18 cellular contexts compared by ENCODE assay signal in genomic region chr1:4331371-4332163, GRCh38.
A peak's percentile ranks its signal among the peaks of the same experiment; 100 is the strongest.
DNase-seq lines count a peak whose midpoint lies in the region; ATAC-seq, FAIRE-seq and TF ChIP-seq lines count a peak whose summit lies in the region.
"Had no signal": no experiment of that assay in that cellular context is flagged by ENCODE, and none has a peak within 500 bp of the region (broad histone marks: within the 10 kb centered on the region; RNA-seq: fewer than 3 reads in every experiment).

No MANE protein-coding gene starts in this region.

- CTCF ChIA-PET in HEK293T (lab: Yijun Ruan, JAX): no interaction called here

- H3K4me2 ChIP-seq in BLaER1 treated with 17β-estradiol and CSF1 and Interleukin-3, amounts not matched to agents 10 nM and 100 nM: peak overlapping the region in 6 of 11 experiments; percentile 18 to 47 (median 29); a peak in 9 of 22 replicates

- H3K27me3 Mint-ChIP-seq in activated T-cell treated with anti-CD3 and anti-CD28 coated beads, Interleukin-2, amount 50 U/mL, for 4 hours (ENCODE audit: low read depth): peaks cover 9% of the 10 kb centered on the region

- no peaks in the 10 kb centered on the region for H3K4me1 Mint-ChIP-seq in activated T-cell treated with anti-CD3 and anti-CD28 coated beads, Interleukin-2, amount 50 U/mL, for 4 hours (ENCODE audit: low read depth)
- H3K4me1 Mint-ChIP-seq: B cell had no signal

- no peaks in the 10 kb centered on the region for H4K20me1 ChIP-seq in BLaER1 treated with 17β-estradiol and CSF1 and Interleukin-3, amounts not matched to agents 10 nM and 100 nM

- POLR2A ChIA-PET in HEK293T (lab: Yijun Ruan, JAX): no interaction called here

- WGBS in right cardiac atrium: 91% methylated on average over 33 of the region's 33 CpGs

- no peak overlapping the region for H3K4me3 ChIP-seq in BLaER1 treated with 17β-estradiol and CSF1 and Interleukin-3, amounts not matched to agents 10 nM and 100 nM
- H3K4me3 ChIP-seq in bronchial epithelial cell (ENCODE audit: low read depth, low read length) (no peak overlapping the region), right cardiac atrium (ENCODE audit: low read length) (no peak overlapping the region)
- H3K4me3 ChIP-seq: HAP-1 had no signal

- H3K4me1 ChIP-seq in BLaER1 treated with 17β-estradiol and CSF1 and Interleukin-3, amounts not matched to agents 10 nM and 100 nM: peaks cover 8 to 34% (median 22%) of the 10 kb centered on the region in 10 experiments; a peak in 19 of 20 replicates
- H3K4me1 ChIP-seq in right cardiac atrium (ENCODE audit: control insufficient read depth, insufficient read depth, low read length): no peaks in the 10 kb centered on the region
- H3K4me1 ChIP-seq: Caco-2, HAP-1 had no signal

- DNase-seq in HEK293T (ENCODE audit: extremely low spot score) (no peak), bronchial epithelial cell (ENCODE audit: low read depth) (no peak), urothelium cell line (ENCODE audit: low spot score) (no peak), right cardiac atrium (no peak)
- DNase-seq in activated T-cell treated with anti-CD3 and anti-CD28 coated beads, Interleukin-2, amount 50 U/mL, for 4 hours: no peak
- DNase-seq: Caco-2; CD4-positive, alpha-beta T cell; DMS153; DMS79 treated with DMSO at 0.1 percent for 48 hours; GF-D8; GOT3; HFFc6 had no signal

- H3K4me3 Mint-ChIP-seq in activated T-cell treated with anti-CD3 and anti-CD28 coated beads, Interleukin-2, amount 50 U/mL, for 4 hours: no peak overlapping the region
- H3K4me3 Mint-ChIP-seq: B cell; CD4-positive, alpha-beta T cell; HFFc6 had no signal

- no peaks in the 10 kb centered on the region for H3K36me3 Mint-ChIP-seq in activated T-cell treated with anti-CD3 and anti-CD28 coated beads, Interleukin-2, amount 50 U/mL, for 4 hours (ENCODE audit: insufficient read depth)

- no peak for TF ChIP-seq CTCF in bronchial epithelial cell (IDR thresholded peaks at IDR 0.05; ENCODE audit: insufficient read depth, low read length, severe bottlenecking)

- no peaks in the 10 kb centered on the region for H3K36me3 ChIP-seq in BLaER1 treated with 17β-estradiol and CSF1 and Interleukin-3, amounts not matched to agents 10 nM and 100 nM
- no peaks in the 10 kb centered on the region for H3K36me3 ChIP-seq in bronchial epithelial cell (ENCODE audit: control insufficient read depth, insufficient read depth, low read length)
- H3K36me3 ChIP-seq: HAP-1 had no signal

- no peak overlapping the region for H3K9ac ChIP-seq in BLaER1 treated with 17β-estradiol and CSF1 and Interleukin-3, amounts not matched to agents 10 nM and 100 nM

- peaks cover 12% of the 10 kb centered on the region for H3K9me3 Mint-ChIP-seq in activated T-cell treated with anti-CD3 and anti-CD28 coated beads, Interleukin-2, amount 50 U/mL, for 4 hours
- H3K9me3 Mint-ChIP-seq: CD4-positive, alpha-beta T cell had no signal

- intact Hi-C loops in right cardiac atrium (cut with DNase I): no loop called here

- ATAC-seq in GM18873 (IDR thresholded peaks at IDR 0.05; ENCODE audit: low FRiP score, unreplicated experiment) (no peak), right cardiac atrium (no peak)
- no peak for ATAC-seq in activated T-cell treated with anti-CD3 and anti-CD28 coated beads, Interleukin-2, amount 50 U/mL, for 4 hours

- H3K9me3 ChIP-seq in BLaER1 treated with 17β-estradiol and CSF1 and Interleukin-3, amounts not matched to agents 10 nM and 100 nM (replicated peaks in 1 of 11): peaks cover 8 to 36% (median 14%) of the 10 kb centered on the region in 11 experiments
- no peaks in the 10 kb centered on the region for H3K9me3 ChIP-seq in right cardiac atrium (ENCODE audit: control insufficient read depth, low read length)
- H3K9me3 ChIP-seq: Caco-2, HAP-1 had no signal

- H3K27me3 ChIP-seq in BLaER1 treated with 17β-estradiol and CSF1 and Interleukin-3, amounts not matched to agents 10 nM and 100 nM: no peaks in the 10 kb centered on the region
- H3K27me3 ChIP-seq in bronchial epithelial cell (ENCODE audit: control insufficient read depth, insufficient read depth, low read length) (no peaks in the 10 kb centered on the region), right cardiac atrium (ENCODE audit: control insufficient read depth, insufficient read depth) (no peaks in the 10 kb centered on the region)

- H3K27ac ChIP-seq in BLaER1 treated with 17β-estradiol and CSF1 and Interleukin-3, amounts not matched to agents 10 nM and 100 nM: no peak overlapping the region
- H3K27ac ChIP-seq in right cardiac atrium (ENCODE audit: low read length): no peak overlapping the region
- H3K27ac ChIP-seq: C4-2B had no signal

- FAIRE-seq in bronchial epithelial cell (lab: Jason Lieb, UNC): peak; percentile 100
- FAIRE-seq in urothelium cell line (lab: Jason Lieb, UNC): peak; percentile 98
- FAIRE-seq: D721Med had no signal

TF ChIP-seq in HEK293T, 16 proteins besides CTCF, POLR2A, EP300 and RAD21:
- TF ChIP-seq TARDBP (IDR thresholded peaks at IDR 0.05) (peak; percentile 81), HDGF (IDR thresholded peaks at IDR 0.05; ENCODE audit: borderline replicate concordance) (no peak)
